ENCODE assay signal across 34 cellular contexts in genomic region chr20:60926831-60927230, GRCh38.
"Had no signal": no experiment of that assay in that cellular context is flagged by ENCODE, and none has a peak within 500 bp of the region (broad histone marks: within the 10 kb centered on the region; RNA-seq: fewer than 3 reads in every experiment).

No MANE protein-coding gene starts in this region.

- H3K36me3 ChIP-seq: adrenal gland, ascending aorta, brain microvascular endothelial cell, breast epithelium, cardiac muscle cell had no signal

- H3K27me3 ChIP-seq: adrenal gland, ascending aorta, body of pancreas, brain microvascular endothelial cell had no signal

- H3K4me3 ChIP-seq: adrenal gland, ascending aorta, body of pancreas, breast epithelium, cardiac muscle cell had no signal

- H3K9me3 ChIP-seq: adrenal gland, ascending aorta, body of pancreas, breast epithelium had no signal

- DNase-seq: activated effector memory CD4-positive, alpha-beta T cell treated with anti-CD3 and anti-CD28 coated beads, Interleukin-2, amount 50 U/mL, for 16 hours; activated effector memory CD4-positive, alpha-beta T cell treated with Interleukin-2 at 50 U/mL for 16 hours; activated gamma-delta T cell; activated gamma-delta T cell treated with Interleukin-2 at 50 U/mL for 16 hours; activated naive CD4-positive, alpha-beta T cell; activated naive CD4-positive, alpha-beta T cell treated with anti-CD3 and anti-CD28 coated beads for 36 hours; activated naive CD4-positive, alpha-beta T cell treated with anti-CD3 and anti-CD28 coated beads, Interleukin-2, amount 10 ng/mL, durations not matched to agents 7 days and 5 days; activated naive CD4-positive, alpha-beta T cell treated with anti-CD3 and anti-CD28 coated beads, Interleukin-2, amount 50 U/mL, for 16 hours; activated naive CD4-positive, alpha-beta T cell treated with Interleukin-2 at 50 U/mL for 16 hours; activated naive CD8-positive, alpha-beta T cell treated with anti-CD3 and anti-CD28 coated beads for 36 hours; activated naive CD8-positive, alpha-beta T cell treated with anti-CD3 and anti-CD28 coated beads, Interleukin-2, amount 10 ng/mL, durations not matched to agents 7 days and 5 days; activated naive CD8-positive, alpha-beta T cell treated with anti-CD3 and anti-CD28 coated beads, Interleukin-2, amount 50 U/mL, for 24 hours; activated T-cell treated with anti-CD3 and anti-CD28 coated beads, Interleukin-2, amount 50 U/mL, for 1 hour; activated T-cell treated with anti-CD3 and anti-CD28 coated beads, Interleukin-2, amount 50 U/mL, for 24 hours; activated T-cell treated with anti-CD3 and anti-CD28 coated beads, Interleukin-2, amount 50 U/mL, for 4 hours; activated T-cell treated with anti-CD3 and anti-CD28 coated beads, Interleukin-2, amount 50 U/mL, for 48 hours; activated T-cell treated with anti-CD3 and anti-CD28 coated beads, Interleukin-2, amount 50 U/mL, for 72 hours; adrenal gland; amniotic stem cell; amygdala; anterior cingulate cortex; aorta; body of pancreas; brain microvascular endothelial cell; caudate nucleus; central memory CD4-positive, alpha-beta T cell; cerebellar nuclear complex had no signal

- H3K27ac ChIP-seq: adrenal gland, ascending aorta, body of pancreas, brain microvascular endothelial cell, breast epithelium, cardiac muscle cell had no signal

- ATAC-seq: activated naive CD4-positive, alpha-beta T cell treated with anti-CD3 and anti-CD28 coated beads, Interleukin-2, amount 50 U/mL, for 72 hours; activated naive CD8-positive, alpha-beta T cell treated with anti-CD3 and anti-CD28 coated beads, Interleukin-2, amount 50 U/mL, for 24 hours; activated T-cell treated with anti-CD3 and anti-CD28 coated beads, Interleukin-2, amount 50 U/mL, for 4 hours; activated T-cell treated with anti-CD3 and anti-CD28 coated beads, Interleukin-2, amount 50 U/mL, for 72 hours; activated T-helper 17 cell treated with anti-CD3 and anti-CD28 coated beads, Interleukin-2, amount 50 U/mL, for 72 hours; body of pancreas had no signal

- FAIRE-seq: astrocyte, bronchial epithelial cell had no signal

- H3K4me1 ChIP-seq: adrenal gland, ascending aorta, body of pancreas, breast epithelium had no signal
